Comparison of ENCODE assay signal across 19 cellular contexts in genomic region chr19:46365561-46365960, GRCh38. TPM values are rescaled to one million over a fixed set of nuclear protein-coding genes. Genes with fewer than 3 reads are reported as not detected.
DNase-seq lines count a peak whose midpoint lies in the region; ATAC-seq and TF ChIP-seq lines count a peak whose summit lies in the region.
"Had no signal": no experiment of that assay in that cellular context is flagged by ENCODE, and none has a peak within 500 bp of the region (broad histone marks: within the 10 kb centered on the region; RNA-seq: fewer than 3 reads in every experiment).

No MANE protein-coding gene starts in this region.

- H3K18ac ChIP-seq in trophoblast cell (ENCODE audit: low read length): no peak overlapping the region

- no peaks in the 10 kb centered on the region; the same call in 1 of the 2 replicates for H3K9me3 Mint-ChIP-seq in WTC11
- H3K9me3 Mint-ChIP-seq in activated T-helper 2 cell treated with anti-CD3 and anti-CD28 coated beads, Interferon-gamma antibody, Interleukin-2, Interleukin-4, amounts not matched to agents 10 μg/mL and 5 μg/mL and 100 μg/mL, durations not matched to agents 14 hours and 24 hours and 36 hours: no peaks in the 10 kb centered on the region

- intact Hi-C loops in activated T-helper 2 cell treated with anti-CD3 and anti-CD28 coated beads, Interferon-gamma antibody, Interleukin-2, Interleukin-4, amounts not matched to agents 10 μg/mL and 5 μg/mL and 100 μg/mL, durations not matched to agents 14 hours and 24 hours and 36 hours (cut with micrococcal nuclease): no loop called here

- POLR2A ChIA-PET in WTC11 (lab: Charles Lee): no interaction called here

- H4K12ac ChIP-seq in trophoblast cell (ENCODE audit: low read depth, low read length): no peak overlapping the region

- H3K4me3 ChIP-seq in fibroblast of lung (replicated peaks in 1 of 4; ENCODE audit: control extremely low read depth in 1 of 4, insufficient read depth in 1 of 4, low read depth in 3 of 4, low read length in 4 of 4): no peak overlapping the region
- no peak overlapping the region for H3K4me3 ChIP-seq in trophoblast cell (ENCODE audit: low read depth, low read length)

- no CpG with 5 or more reads among the region's 4 CpGs for WGBS in trophoblast cell (ENCODE audit: extremely low coverage, insufficient coverage, insufficient read length)

- H3K36me3 ChIP-seq in fibroblast of lung (ENCODE audit: control insufficient read depth, insufficient read depth, low read length) (peaks cover 1% of the 10 kb centered on the region), trophoblast cell (ENCODE audit: control insufficient read depth in 1 of 2, insufficient read depth in 2 of 2, low read length in 2 of 2) (peaks cover 9 to 22% of the 10 kb centered on the region in 2 experiments)

- H3K27ac Mint-ChIP-seq in WTC11: peak overlapping the region; percentile 36; the same call in 1 of the 2 replicates
- H3K27ac Mint-ChIP-seq in activated T-helper 2 cell treated with anti-CD3 and anti-CD28 coated beads, Interferon-gamma antibody, Interleukin-2, Interleukin-4, amounts not matched to agents 10 μg/mL and 5 μg/mL and 100 μg/mL, durations not matched to agents 14 hours and 24 hours and 36 hours: no peak overlapping the region

- H3K79me2 ChIP-seq in fibroblast of lung (ENCODE audit: control insufficient read depth, insufficient read depth, low read length) (peaks cover 18% of the 10 kb centered on the region), trophoblast cell (ENCODE audit: control insufficient read depth, insufficient read depth, low read length, poor library complexity) (peaks cover 1% of the 10 kb centered on the region)

- peaks cover 2% of the 10 kb centered on the region for H3K79me1 ChIP-seq in trophoblast cell (ENCODE audit: low read length)

- H3K4ac ChIP-seq in trophoblast cell (ENCODE audit: low read depth, low read length): no peak overlapping the region

- H3K27ac ChIP-seq in fibroblast of lung (ENCODE audit: insufficient read depth, low read length): no peak overlapping the region
- H3K27ac ChIP-seq in trophoblast cell (ENCODE audit: low read depth, low read length): no peak overlapping the region
- H3K27ac ChIP-seq: 22Rv1 had no signal

- H3K4me2 ChIP-seq in fibroblast of lung (ENCODE audit: extremely low read depth, insufficient read depth, low read length) (peak overlapping the region; percentile 13), trophoblast cell (ENCODE audit: low read length) (no peak overlapping the region)

- no peak for TF ChIP-seq CTCF in WTC11 (IDR thresholded peaks at IDR 0.05)
- no peak for TF ChIP-seq CTCF in fibroblast of lung (conservative IDR thresholded peaks at IDR 0.05 in 1 of 2, IDR thresholded peaks at IDR 0.05 in 1 of 2; ENCODE audit: low read depth in 1 of 2, low read length in 2 of 2)

- H3K9ac ChIP-seq in fibroblast of lung (ENCODE audit: insufficient read depth, low read length) (no peak overlapping the region), trophoblast cell (ENCODE audit: low read length) (no peak overlapping the region)

- H2BK12ac ChIP-seq in trophoblast cell (ENCODE audit: low read length): no peak overlapping the region

- no peak overlapping the region for H2AK5ac ChIP-seq in trophoblast cell (ENCODE audit: low read length)

- H3K4me3 Mint-ChIP-seq in WTC11: no peak overlapping the region
- H3K4me3 Mint-ChIP-seq in activated T-helper 2 cell treated with anti-CD3 and anti-CD28 coated beads, Interferon-gamma antibody, Interleukin-2, Interleukin-4, amounts not matched to agents 10 μg/mL and 5 μg/mL and 100 μg/mL, durations not matched to agents 14 hours and 24 hours and 36 hours (ENCODE audit: low read depth): no peak overlapping the region

- peaks cover 10% of the 10 kb centered on the region for H3K4me1 Mint-ChIP-seq in WTC11
- peaks cover 17% of the 10 kb centered on the region for H3K4me1 Mint-ChIP-seq in activated T-helper 2 cell treated with anti-CD3 and anti-CD28 coated beads, Interferon-gamma antibody, Interleukin-2, Interleukin-4, amounts not matched to agents 10 μg/mL and 5 μg/mL and 100 μg/mL, durations not matched to agents 14 hours and 24 hours and 36 hours (ENCODE audit: low read depth)

- ATAC-seq in WTC11: no peak
- no peak for ATAC-seq in GM18519 (IDR thresholded peaks at IDR 0.05; ENCODE audit: low FRiP score, unreplicated experiment)
- ATAC-seq: HCT116, PC-3 had no signal

- no peak overlapping the region for H3K14ac ChIP-seq in trophoblast cell (ENCODE audit: low read length)

- H3K4me1 ChIP-seq in fibroblast of lung (ENCODE audit: control insufficient read depth, extremely low read depth, insufficient read depth, low read length) (no peaks in the 10 kb centered on the region), trophoblast cell (ENCODE audit: control insufficient read depth in 1 of 2, insufficient read depth in 2 of 2, low read length in 2 of 2) (peaks cover 3 to 4% of the 10 kb centered on the region in 2 experiments)

- H4K8ac ChIP-seq in trophoblast cell (ENCODE audit: low read depth, low read length): no peak overlapping the region

- no peak overlapping the region for H3K23ac ChIP-seq in trophoblast cell (ENCODE audit: low read length)

- H2AFZ ChIP-seq in fibroblast of lung (ENCODE audit: low read length): no peak overlapping the region
- H2AFZ ChIP-seq in trophoblast cell (ENCODE audit: insufficient read depth, low read length, poor library complexity): no peak overlapping the region

- H2BK120ac ChIP-seq in trophoblast cell (ENCODE audit: insufficient read depth, low read length, poor library complexity): no peak overlapping the region

- H4K91ac ChIP-seq in trophoblast cell (ENCODE audit: low read depth, low read length): no peak overlapping the region

- H3K36me3 Mint-ChIP-seq in WTC11: peaks cover 23% of the 10 kb centered on the region
- peaks cover 39% of the 10 kb centered on the region for H3K36me3 Mint-ChIP-seq in activated T-helper 2 cell treated with anti-CD3 and anti-CD28 coated beads, Interferon-gamma antibody, Interleukin-2, Interleukin-4, amounts not matched to agents 10 μg/mL and 5 μg/mL and 100 μg/mL, durations not matched to agents 14 hours and 24 hours and 36 hours (ENCODE audit: low read depth)

- H3K27me3 Mint-ChIP-seq in WTC11 (ENCODE audit: low read depth): no peaks in the 10 kb centered on the region
- H3K27me3 Mint-ChIP-seq in activated T-helper 2 cell treated with anti-CD3 and anti-CD28 coated beads, Interferon-gamma antibody, Interleukin-2, Interleukin-4, amounts not matched to agents 10 μg/mL and 5 μg/mL and 100 μg/mL, durations not matched to agents 14 hours and 24 hours and 36 hours (ENCODE audit: low read depth): no peaks in the 10 kb centered on the region

- CTCF ChIA-PET in WTC11 (lab: Charles Lee): no interaction called here

- H2BK5ac ChIP-seq in trophoblast cell (ENCODE audit: low read depth, low read length, poor library complexity): no peak overlapping the region

- no peaks in the 10 kb centered on the region for H3K27me3 ChIP-seq in fibroblast of lung (ENCODE audit: control insufficient read depth, insufficient read depth, low read length)
- H3K27me3 ChIP-seq in trophoblast cell (ENCODE audit: insufficient read depth, low read length): no peaks in the 10 kb centered on the region

- H3K9me3 ChIP-seq in fibroblast of lung (ENCODE audit: control insufficient read depth, insufficient read depth, low read depth, low read length) (no peaks in the 10 kb centered on the region), trophoblast cell (ENCODE audit: insufficient read depth, low read depth, low read length) (peaks cover 2% of the 10 kb centered on the region)

- DNase-seq in DMS 273 (lab: John Stamatoyannopoulos, UW; ENCODE audit: unreplicated experiment) (peak; percentile 49), DMS 273 treated with DMSO at 0.1 percent for 48 hours (lab: John Stamatoyannopoulos, UW) (no peak), WTC11 (ENCODE audit: low spot score) (no peak), fibroblast of lung (ENCODE audit: low read depth in 2 of 2) (peak in 1 of 2 donors; percentile 62), trophoblast cell (peak; percentile 91 to 96), nucleus accumbens (lab: John Stamatoyannopoulos, UW) (no peak)
- no peak for DNase-seq in activated T-helper 2 cell treated with anti-CD3 and anti-CD28 coated beads, Interferon-gamma antibody, Interleukin-2, Interleukin-4, amounts not matched to agents 10 μg/mL and 5 μg/mL and 100 μg/mL, durations not matched to agents 14 hours and 24 hours and 36 hours (ENCODE audit: low spot score)
- DNase-seq: IMR-90; Kasumi-1; NCI-H1436; NCI-H2081 treated with DMSO at 0.1 percent for 48 hours; NCI-H345; NCI-H526 treated with DMSO at 0.1 percent for 48 hours; NK-92 treated with Interleukin-12 subunit alpha and Interleukin-12 subunit beta, amount 100 ng/mL, for 24 hours; PC-3 had no signal

- no peaks in the 10 kb centered on the region for H4K20me1 ChIP-seq in fibroblast of lung (ENCODE audit: control insufficient read depth, extremely low read depth, insufficient read depth, low read length)

TF ChIP-seq in WTC11, 78 proteins besides CTCF, POLR2A, EP300 and RAD21 (continues in another document):
- no peak for TF ChIP-seq SOX15 (CRISPR knock-in tag; IDR thresholded peaks at IDR 0.05)

RNA-seq across cellular contexts. Expression of gene PPP5C, which starts 18.7 kb away (rescaled TPM):
- total RNA-seq in WTC11 (2021) (98.9 to 107 TPM (median 103 TPM) in 3 replicates), fibroblast of lung (35.2 and 46.9 TPM in 2 replicates)
- 94.1 and 123 TPM in 2 replicates for polyA plus RNA-seq in fibroblast of lung
- polyA plus RNA-seq in fibroblast of lung (2012): 60.5 and 77.7 TPM in 2 replicates
- 152 and 183 TPM in 2 replicates for polyA minus RNA-seq in fibroblast of lung (ENCODE audit: low replicate concordance)
- 49.7 and 52.0 TPM in 2 replicates for polyA plus RNA-seq in trophoblast cell (2013)
- total RNA-seq in activated T-helper 2 cell treated with anti-CD3 and anti-CD28 coated beads, Interferon-gamma antibody, Interleukin-2, Interleukin-4, amounts not matched to agents 10 μg/mL and 5 μg/mL and 100 μg/mL, durations not matched to agents 14 hours and 24 hours and 36 hours: 136 TPM in 2 replicates

RNA-seq across cellular contexts. Expression of gene CCDC8, which starts 47.8 kb away (rescaled TPM):
- 25.2 to 27.2 TPM (median 25.7 TPM) in 3 replicates for total RNA-seq in WTC11 (2021)
- total RNA-seq in fibroblast of lung: 13.4 and 17.2 TPM in 2 replicates
- polyA plus RNA-seq in fibroblast of lung: 1.9 and 4.8 TPM in 2 replicates
- polyA plus RNA-seq in fibroblast of lung (2012): 3.3 and 10.0 TPM in 2 replicates
- polyA minus RNA-seq in fibroblast of lung (ENCODE audit: low replicate concordance): 2.0 and 5.3 TPM in 2 replicates
- 13.4 and 13.9 TPM in 2 replicates for polyA plus RNA-seq in trophoblast cell (2013)
- not detected in 2 replicates for total RNA-seq in activated T-helper 2 cell treated with anti-CD3 and anti-CD28 coated beads, Interferon-gamma antibody, Interleukin-2, Interleukin-4, amounts not matched to agents 10 μg/mL and 5 μg/mL and 100 μg/mL, durations not matched to agents 14 hours and 24 hours and 36 hours
- total RNA-seq: HT-29, PC-3 had no signal

Comparison
In these comparisons a context has a peak if more than half of its experiments do, and no peak if none do; other contexts are left out.
1. DNase-seq: peak in DMS 273 (single experiment) and trophoblast cell (2 of 2); none in DMS 273 treated with DMSO at 0.1 percent for 48 hours (single experiment), WTC11 (single experiment), activated T-helper 2 cell treated with anti-CD3 and anti-CD28 coated beads, Interferon-gamma antibody, Interleukin-2, Interleukin-4, amounts not matched to agents 10 μg/mL and 5 μg/mL and 100 μg/mL, durations not matched to agents 14 hours and 24 hours and 36 hours (single experiment) and nucleus accumbens (0 of 56).
2. RNA of gene CCDC8, which starts 47.8 kb away (total RNA-seq): 25.2 to 27.2 TPM in WTC11 and 13.4 to 17.2 TPM in fibroblast of lung; not detected in activated T-helper 2 cell treated with anti-CD3 and anti-CD28 coated beads, Interferon-gamma antibody, Interleukin-2, Interleukin-4, amounts not matched to agents 10 μg/mL and 5 μg/mL and 100 μg/mL, durations not matched to agents 14 hours and 24 hours and 36 hours; every median in the first group is over 10 times any median in the second.